ENCODE assay signal across 30 cellular contexts in genomic region chr5:14060218-14060617, GRCh38.
"Had no signal": no experiment of that assay in that cellular context is flagged by ENCODE, and none has a peak within 500 bp of the region (broad histone marks: within the 10 kb centered on the region; RNA-seq: fewer than 3 reads in every experiment).

No MANE protein-coding gene starts in this region.

- H3K4me3 Mint-ChIP-seq: naive thymus-derived CD8-positive, alpha-beta T cell; nephron; neural crest cell; stimulated activated memory B cell treated with anti-CD40 and anti-IgM and Interleukin-4, amounts not matched to agents 10 μg/mL and 1 μg/mL and 100 μg/mL, for 72 hours; stimulated activated naive CD8-positive, alpha-beta T cell treated with anti-CD3 and anti-CD28 coated beads, Interleukin-15, amount 100 ng/mL, for 72 hours had no signal

- H3K27me3 ChIP-seq: heart right ventricle, hepatocyte, pancreas, sigmoid colon, spleen, tibial nerve, upper lobe of left lung, vagina had no signal

- H3K27ac Mint-ChIP-seq: naive thymus-derived CD8-positive, alpha-beta T cell; nephron; stimulated activated memory B cell treated with anti-CD40 and anti-IgM and Interleukin-4, amounts not matched to agents 10 μg/mL and 1 μg/mL and 100 μg/mL, for 72 hours; stimulated activated naive CD8-positive, alpha-beta T cell treated with anti-CD3 and anti-CD28 coated beads, Interleukin-15, amount 100 ng/mL, for 72 hours had no signal

- H3K4me3 ChIP-seq: heart right ventricle, hepatocyte, lower lobe of right lung, pancreas, prostate gland, sigmoid colon, spleen, tibial nerve, upper lobe of left lung, vagina had no signal

- H3K4me1 ChIP-seq: heart right ventricle, lower lobe of right lung, pancreas, prostate gland, sigmoid colon, spleen, upper lobe of left lung, vagina had no signal

- H3K9me3 ChIP-seq: lower lobe of right lung, pancreas, prostate gland, sigmoid colon, spleen, tibial nerve, upper lobe of left lung, vagina had no signal

- H3K36me3 Mint-ChIP-seq: naive thymus-derived CD8-positive, alpha-beta T cell; stimulated activated memory B cell treated with anti-CD40 and anti-IgM and Interleukin-4, amounts not matched to agents 10 μg/mL and 1 μg/mL and 100 μg/mL, for 72 hours had no signal

- H3K79me2 ChIP-seq: hepatocyte had no signal

- H3K27ac ChIP-seq: heart right ventricle, hepatocyte, lower lobe of right lung, pancreas, prostate gland, sigmoid colon, spleen, tibial nerve, upper lobe of left lung, vagina had no signal

- H3K4me2 ChIP-seq: hepatocyte had no signal

- H2AFZ ChIP-seq: hepatocyte had no signal

- H3K36me3 ChIP-seq: heart right ventricle, lower lobe of right lung, pancreas, prostate gland, sigmoid colon, spleen, tibial nerve, upper lobe of left lung, vagina had no signal

- DNase-seq: heart right ventricle; kidney glomerular epithelial cell; left cardiac atrium; lower lobe of right lung; midbrain; naive thymus-derived CD8-positive, alpha-beta T cell; nucleus accumbens; pancreas; posterior cingulate gyrus; retina; right cardiac atrium; sigmoid colon; small intestine; spleen; stimulated activated CD4-positive, alpha-beta T cell treated with anti-CD3 and anti-CD28 coated beads, Interleukin-1b, Interleukin-23, amount 100 ng/mL, for 48 hours; stimulated activated CD4-positive, alpha-beta T cell treated with anti-CD3 and anti-CD28 coated beads, Interleukin-2, amount 100 ng/mL, for 48 hours; stimulated activated CD4-positive, alpha-beta T cell treated with anti-CD3 and anti-CD28 coated beads, Interleukin-4, amount 100 ng/mL, for 4 hours; stimulated activated CD8-positive, alpha-beta memory T cell treated with anti-CD3 and anti-CD28 coated beads, Interleukin-4, amount 100 ng/mL, for 48 hours; stimulated activated naive CD4-positive, alpha-beta T cell treated with Interleukin-2 at 50 U/mL for 16 hours; stimulated activated naive CD8-positive, alpha-beta T cell treated with anti-CD3 and anti-CD28 coated beads, Interleukin-15, amount 100 ng/mL, for 72 hours; substantia nigra; upper lobe of left lung had no signal

- H3K4me1 Mint-ChIP-seq: naive thymus-derived CD8-positive, alpha-beta T cell; neural crest cell; stimulated activated memory B cell treated with anti-CD40 and anti-IgM and Interleukin-4, amounts not matched to agents 10 μg/mL and 1 μg/mL and 100 μg/mL, for 72 hours; stimulated activated naive CD8-positive, alpha-beta T cell treated with anti-CD3 and anti-CD28 coated beads, Interleukin-15, amount 100 ng/mL, for 72 hours had no signal

- ATAC-seq: left cardiac atrium; left lobe of liver; lower lobe of right lung; naive thymus-derived CD8-positive, alpha-beta T cell; pancreas; right cardiac atrium; stimulated activated memory B cell treated with anti-CD40 and anti-IgM and Interleukin-4, amounts not matched to agents 10 μg/mL and 1 μg/mL and 100 μg/mL, for 72 hours; stimulated activated naive CD8-positive, alpha-beta T cell treated with anti-CD3 and anti-CD28 coated beads, Interleukin-15, amount 100 ng/mL, for 72 hours had no signal
